21 cellular contexts compared by ENCODE assay signal in the genomic region with DNA sequence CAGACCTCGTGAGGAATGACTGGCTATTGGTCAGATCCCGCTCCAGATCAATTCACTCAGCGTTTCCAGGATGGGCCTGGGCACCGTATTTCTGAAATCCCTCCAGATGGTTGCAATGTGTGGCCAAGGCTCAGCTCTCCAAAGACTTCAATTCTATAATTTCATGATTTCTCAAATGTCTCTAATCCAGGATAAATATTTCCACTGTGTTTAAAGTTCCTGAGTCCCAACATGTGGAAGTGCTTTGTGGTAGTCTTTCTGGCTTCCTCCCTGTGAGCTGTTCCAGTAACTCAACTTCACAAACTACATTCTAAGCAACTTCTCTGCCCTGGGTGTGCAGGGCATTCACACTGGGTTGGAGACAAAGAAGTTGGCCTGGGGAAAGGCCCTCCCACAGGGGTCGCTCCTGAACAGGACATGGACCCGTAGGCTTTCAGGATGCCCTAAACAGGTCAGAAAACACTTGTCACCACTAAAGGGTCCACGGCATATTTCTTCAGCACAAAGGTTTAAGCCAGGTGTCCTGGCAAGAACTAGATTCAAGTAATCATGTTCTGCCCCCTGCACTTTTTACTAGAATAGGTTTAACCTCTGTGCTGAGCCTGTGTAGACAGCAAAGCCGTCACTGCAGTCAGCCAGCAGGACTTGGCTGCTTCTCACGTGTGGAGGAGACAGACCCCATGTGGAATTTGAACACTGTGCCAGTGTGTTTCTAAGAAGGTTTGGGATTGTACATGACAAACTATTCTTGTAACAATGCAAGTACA.
A peak's percentile ranks its signal among the peaks of the same experiment; 100 is the strongest.
DNase-seq lines count a peak whose midpoint lies in the region; ATAC-seq and TF ChIP-seq lines count a peak whose summit lies in the region.
"Had no signal": no experiment of that assay in that cellular context is flagged by ENCODE, and none has a peak within 500 bp of the region (broad histone marks: within the 10 kb centered on the region; RNA-seq: fewer than 3 reads in every experiment).

No MANE protein-coding gene starts in this region.

- no peaks in the 10 kb centered on the region for H3K36me3 ChIP-seq in subcutaneous abdominal adipose tissue (ENCODE audit: control insufficient read depth in 5 of 5, insufficient read depth in 5 of 5, low read length in 5 of 5)
- H3K36me3 ChIP-seq in spleen: no peaks in the 10 kb centered on the region
- H3K36me3 ChIP-seq in ovary: no peaks in the 10 kb centered on the region
- H3K36me3 ChIP-seq: BLaER1 treated with 17β-estradiol and CSF1 and Interleukin-3, amounts not matched to agents 10 nM and 100 nM; colonic mucosa; Peyer's patch; transverse colon had no signal

- H3K4me1 Mint-ChIP-seq in WTC11: no peaks in the 10 kb centered on the region

- no peak overlapping the region for H3K4me3 Mint-ChIP-seq in WTC11
- H3K4me3 Mint-ChIP-seq: activated T-cell treated with anti-CD3 and anti-CD28 coated beads, Interleukin-2, amount 50 U/mL, for 72 hours had no signal

- no peaks in the 10 kb centered on the region for H3K27me3 Mint-ChIP-seq in WTC11 (ENCODE audit: low read depth)

- CTCF ChIA-PET in WTC11 (lab: Charles Lee): interaction anchor here (0.6 kb wide), 1 partner anchor 32 kb away, joined by 3 read pairs; no protein-coding TSS in a partner anchor

- no peak overlapping the region for H3K9ac ChIP-seq in subcutaneous abdominal adipose tissue (ENCODE audit: low read length in 5 of 5)
- H3K9ac ChIP-seq: BLaER1 treated with 17β-estradiol and CSF1 and Interleukin-3, amounts not matched to agents 10 nM and 100 nM had no signal

- no peaks in the 10 kb centered on the region for H3K36me3 Mint-ChIP-seq in WTC11

- no peak for TF ChIP-seq CTCF in WTC11 (IDR thresholded peaks at IDR 0.05)
- TF ChIP-seq CTCF in spleen (IDR thresholded peaks at IDR 0.05 in 8 of 11, conservative IDR thresholded peaks at IDR 0.05 in 3 of 11): no peak
- no peak for TF ChIP-seq CTCF in ovary (IDR thresholded peaks at IDR 0.05)

- H3K27me3 ChIP-seq in subcutaneous abdominal adipose tissue (ENCODE audit: control insufficient read depth in 5 of 5, insufficient read depth in 4 of 5, low read length in 5 of 5): no peaks in the 10 kb centered on the region
- H3K27me3 ChIP-seq in spleen (replicated peaks in 1 of 7): no peaks in the 10 kb centered on the region
- H3K27me3 ChIP-seq in ovary: no peaks in the 10 kb centered on the region
- H3K27me3 ChIP-seq: BLaER1 treated with 17β-estradiol and CSF1 and Interleukin-3, amounts not matched to agents 10 nM and 100 nM; body of pancreas; colonic mucosa; Peyer's patch; transverse colon had no signal

- H3K27ac ChIP-seq in subcutaneous abdominal adipose tissue (ENCODE audit: low read depth, low read length): peak overlapping the region; percentile 29
- no peak overlapping the region for H3K27ac ChIP-seq in spleen
- no peak overlapping the region for H3K27ac ChIP-seq in ovary
- H3K27ac ChIP-seq: BLaER1 treated with 17β-estradiol and CSF1 and Interleukin-3, amounts not matched to agents 10 nM and 100 nM; body of pancreas; colonic mucosa; transverse colon had no signal

- H3K27ac Mint-ChIP-seq in WTC11: no peak overlapping the region
- H3K27ac Mint-ChIP-seq: activated naive CD4-positive, alpha-beta T cell treated with anti-CD3 and anti-CD28 coated beads, Interleukin-2, amount 50 U/mL, for 72 hours; activated T-cell treated with anti-CD3 and anti-CD28 coated beads, Interleukin-2, amount 50 U/mL, for 72 hours had no signal

- peak; percentile 77 for DNase-seq in GM04504 (ENCODE audit: low read depth)
- no peak for DNase-seq in WTC11 (ENCODE audit: low spot score)
- no peak for DNase-seq in left ventricle myocardium superior
- DNase-seq in spleen: no peak
- no peak for DNase-seq in RPMI8226
- DNase-seq in ovary: no peak
- DNase-seq: activated T-cell treated with anti-CD3 and anti-CD28 coated beads, Interleukin-2, amount 50 U/mL, for 72 hours; body of pancreas; colonic mucosa; foreskin melanocyte; GDM1; kidney glomerular epithelial cell; NCI-H187; NCI-H2227 treated with DMSO at 0.1 percent for 48 hours; Peyer's patch; stimulated activated naive CD4-positive, alpha-beta T cell; T-helper 9 cell; transverse colon had no signal

- intact Hi-C loops in left ventricle myocardium superior (cut with micrococcal nuclease): no loop called here
- intact Hi-C loops in spleen (cut with DNase I; ENCODE audit: low total_unique reads): no loop called here
- intact Hi-C loops in ovary (cut with DNase I): loop anchor here in 1 of 4 donors (5.0 to 10.0 kb wide), 2 partner anchors 533 to 585 kb away; no protein-coding TSS in a partner anchor

- 83 to 95% (median 89%) methylated on average over 9 of the region's 9 CpGs for WGBS in spleen, 5 donors
- 75 to 81% (median 80%) methylated on average over 9 of the region's 9 CpGs for WGBS in ovary, 3 donors

- peak; percentile 51 for ATAC-seq in WTC11
- peak; percentile 63 for ATAC-seq in left ventricle myocardium superior
- ATAC-seq: activated naive CD4-positive, alpha-beta T cell treated with anti-CD3 and anti-CD28 coated beads, Interleukin-2, amount 50 U/mL, for 72 hours; activated T-cell treated with anti-CD3 and anti-CD28 coated beads, Interleukin-2, amount 50 U/mL, for 72 hours; body of pancreas had no signal

- H3K9me3 ChIP-seq in subcutaneous abdominal adipose tissue (ENCODE audit: control insufficient read depth in 5 of 5, low read length in 5 of 5) (peaks cover 0 to 4% (median 2%) of the 10 kb centered on the region in 5 donors), spleen (peaks cover 0 to 10% (median 6%) of the 10 kb centered on the region in 8 donors), ovary (no peaks in the 10 kb centered on the region)
- H3K9me3 ChIP-seq: body of pancreas, colonic mucosa, Peyer's patch, transverse colon had no signal

- H3K4me1 ChIP-seq in subcutaneous abdominal adipose tissue (ENCODE audit: control insufficient read depth in 5 of 5, insufficient read depth in 5 of 5, low read length in 5 of 5): peaks cover 4 to 17% (median 11%) of the 10 kb centered on the region in 5 donors
- H3K4me1 ChIP-seq in spleen: peaks cover 0 to 4% (median 0%) of the 10 kb centered on the region in 6 donors
- peaks cover 5% of the 10 kb centered on the region for H3K4me1 ChIP-seq in ovary (ENCODE audit: insufficient read depth)
- H3K4me1 ChIP-seq: BLaER1 treated with 17β-estradiol and CSF1 and Interleukin-3, amounts not matched to agents 10 nM and 100 nM; body of pancreas; colonic mucosa; Peyer's patch had no signal

- POLR2A ChIA-PET in WTC11 (lab: Charles Lee): no interaction called here

- no peak for TF ChIP-seq POLR2A in spleen (IDR thresholded peaks at IDR 0.05)
- TF ChIP-seq POLR2A in ovary (IDR thresholded peaks at IDR 0.05): no peak

- H3K9me3 Mint-ChIP-seq in WTC11: peaks cover 11% of the 10 kb centered on the region
- H3K9me3 Mint-ChIP-seq: activated T-cell treated with anti-CD3 and anti-CD28 coated beads, Interleukin-2, amount 50 U/mL, for 72 hours had no signal

- H3K4me3 ChIP-seq in subcutaneous abdominal adipose tissue (ENCODE audit: low read depth in 1 of 5, low read length in 5 of 5) (no peak overlapping the region), spleen (no peak overlapping the region), ovary (no peak overlapping the region)
- H3K4me3 ChIP-seq: BLaER1 treated with 17β-estradiol and CSF1 and Interleukin-3, amounts not matched to agents 10 nM and 100 nM; body of pancreas; colonic mucosa; Peyer's patch; transverse colon had no signal

- no peak for TF ChIP-seq EP300 in ovary (IDR thresholded peaks at IDR 0.05)

TF ChIP-seq in WTC11, 78 proteins besides CTCF, POLR2A, EP300 and RAD21 (continues in another document):
- TF ChIP-seq FOXK1 (CRISPR knock-in tag; IDR thresholded peaks at IDR 0.05) (no peak), ZNF232 (CRISPR knock-in tag; IDR thresholded peaks at IDR 0.05) (no peak), SMAD3 (CRISPR knock-in tag; IDR thresholded peaks at IDR 0.05; ENCODE audit: borderline replicate concordance) (no peak), OVOL2 (CRISPR knock-in tag; IDR thresholded peaks at IDR 0.05; ENCODE audit: borderline replicate concordance) (no peak), ZNF121 (CRISPR knock-in tag; IDR thresholded peaks at IDR 0.05) (no peak), SOX15 (CRISPR knock-in tag; IDR thresholded peaks at IDR 0.05) (no peak), JAZF1 (CRISPR knock-in tag; IDR thresholded peaks at IDR 0.05) (no peak)
- TF ChIP-seq, protein P1, sequence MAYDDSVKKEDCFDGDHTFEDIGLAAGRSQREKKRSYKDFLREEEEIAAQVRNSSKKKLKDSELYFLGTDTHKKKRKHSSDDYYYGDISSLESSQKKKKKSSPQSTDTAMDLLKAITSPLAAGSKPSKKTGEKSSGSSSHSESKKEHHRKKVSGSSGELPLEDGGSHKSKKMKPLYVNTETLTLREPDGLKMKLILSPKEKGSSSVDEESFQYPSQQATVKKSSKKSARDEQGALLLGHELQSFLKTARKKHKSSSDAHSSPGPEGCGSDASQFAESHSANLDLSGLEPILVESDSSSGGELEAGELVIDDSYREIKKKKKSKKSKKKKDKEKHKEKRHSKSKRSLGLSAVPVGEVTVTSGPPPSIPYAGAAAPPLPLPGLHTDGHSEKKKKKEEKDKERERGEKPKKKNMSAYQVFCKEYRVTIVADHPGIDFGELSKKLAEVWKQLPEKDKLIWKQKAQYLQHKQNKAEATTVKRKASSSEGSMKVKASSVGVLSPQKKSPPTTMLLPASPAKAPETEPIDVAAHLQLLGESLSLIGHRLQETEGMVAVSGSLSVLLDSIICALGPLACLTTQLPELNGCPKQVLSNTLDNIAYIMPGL (CRISPR knock-in tag; IDR thresholded peaks at IDR 0.05): no peak
- TF ChIP-seq, protein P2, sequence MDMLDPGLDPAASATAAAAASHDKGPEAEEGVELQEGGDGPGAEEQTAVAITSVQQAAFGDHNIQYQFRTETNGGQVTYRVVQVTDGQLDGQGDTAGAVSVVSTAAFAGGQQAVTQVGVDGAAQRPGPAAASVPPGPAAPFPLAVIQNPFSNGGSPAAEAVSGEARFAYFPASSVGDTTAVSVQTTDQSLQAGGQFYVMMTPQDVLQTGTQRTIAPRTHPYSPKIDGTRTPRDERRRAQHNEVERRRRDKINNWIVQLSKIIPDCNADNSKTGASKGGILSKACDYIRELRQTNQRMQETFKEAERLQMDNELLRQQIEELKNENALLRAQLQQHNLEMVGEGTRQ (CRISPR knock-in tag; IDR thresholded peaks at IDR 0.05): no peak
- TF ChIP-seq, protein P3, sequence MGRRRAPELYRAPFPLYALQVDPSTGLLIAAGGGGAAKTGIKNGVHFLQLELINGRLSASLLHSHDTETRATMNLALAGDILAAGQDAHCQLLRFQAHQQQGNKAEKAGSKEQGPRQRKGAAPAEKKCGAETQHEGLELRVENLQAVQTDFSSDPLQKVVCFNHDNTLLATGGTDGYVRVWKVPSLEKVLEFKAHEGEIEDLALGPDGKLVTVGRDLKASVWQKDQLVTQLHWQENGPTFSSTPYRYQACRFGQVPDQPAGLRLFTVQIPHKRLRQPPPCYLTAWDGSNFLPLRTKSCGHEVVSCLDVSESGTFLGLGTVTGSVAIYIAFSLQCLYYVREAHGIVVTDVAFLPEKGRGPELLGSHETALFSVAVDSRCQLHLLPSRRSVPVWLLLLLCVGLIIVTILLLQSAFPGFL (CRISPR knock-in tag; IDR thresholded peaks at IDR 0.05; ENCODE audit: borderline replicate concordance): no peak
